Comparison of ENCODE assay signal across 6 cellular contexts in genomic region chr1:1325288-1326074, GRCh38. TPM values are rescaled to one million over a fixed set of nuclear protein-coding genes. Genes with fewer than 3 reads are reported as not detected.
DNase-seq lines count a peak whose midpoint lies in the region; FAIRE-seq and TF ChIP-seq lines count a peak whose summit lies in the region.

No MANE protein-coding gene starts in this region.

- H3K27me3 Mint-ChIP-seq in chondrocyte (ENCODE audit: low read depth): no peaks in the 10 kb centered on the region

- TF ChIP-seq POLR2A in ovary (IDR thresholded peaks at IDR 0.05): no peak

- H3K4me3 ChIP-seq in HUES6 (ENCODE audit: low read depth, low read length) (peak overlapping the region; percentile 99), ovary (peak overlapping the region; percentile 78)

- TF ChIP-seq EP300 in ovary (IDR thresholded peaks at IDR 0.05): no peak

- H3K36me3 ChIP-seq in HUES6 (ENCODE audit: control insufficient read depth, insufficient read depth, low read length): peaks cover 16% of the 10 kb centered on the region
- no peaks in the 10 kb centered on the region for H3K36me3 ChIP-seq in ovary

- H3K27me3 ChIP-seq in HUES6 (ENCODE audit: control insufficient read depth, insufficient read depth, low read length): no peaks in the 10 kb centered on the region
- H3K27me3 ChIP-seq in ovary: no peaks in the 10 kb centered on the region

- WGBS in ovary, 3 donors: 42 to 52% (median 50%) methylated on average over 12 to 16 of the region's 16 CpGs

- TF ChIP-seq CTCF in chondrocyte (IDR thresholded peaks at IDR 0.05) (no peak), ovary (IDR thresholded peaks at IDR 0.05) (no peak)

- peaks cover 37% of the 10 kb centered on the region for H3K4me1 Mint-ChIP-seq in chondrocyte (ENCODE audit: low read depth)

- intact Hi-C loops in ovary (cut with DNase I): loop anchor here in 1 of 4 donors (2.0 kb wide), 1 partner anchor 23 kb away; the partner anchor contains the start of gene DVL1

- no peaks in the 10 kb centered on the region for H3K9me3 Mint-ChIP-seq in chondrocyte (ENCODE audit: low read depth)

- peak overlapping the region; percentile 83 for H3K9ac ChIP-seq in HUES6 (ENCODE audit: low read length)

- no peak for DNase-seq in chondrocyte (ENCODE audit: low spot score)
- no peak for DNase-seq in ovary
- no peak for DNase-seq in frontal cortex (ENCODE audit: low spot score in 2 of 2)
- no peak for DNase-seq in HuH-7.5 (ENCODE audit: low spot score)
- no peak for DNase-seq in SIG-M5 (lab: John Stamatoyannopoulos, UW)

- H3K27ac ChIP-seq in HUES6 (ENCODE audit: low read depth, low read length): peak overlapping the region; percentile 70
- peak overlapping the region; percentile 1 to 74 for H3K27ac ChIP-seq in ovary

- FAIRE-seq in frontal cortex (lab: Jason Lieb, UNC): no peak

- no peaks in the 10 kb centered on the region for H3K36me3 Mint-ChIP-seq in chondrocyte (ENCODE audit: low read depth)

- no peaks in the 10 kb centered on the region for H3K4me1 ChIP-seq in HUES6 (ENCODE audit: control insufficient read depth, insufficient read depth, low read length)
- peaks cover 10% of the 10 kb centered on the region for H3K4me1 ChIP-seq in ovary (ENCODE audit: insufficient read depth)

- H3K9me3 ChIP-seq in HUES6 (ENCODE audit: control insufficient read depth, insufficient read depth, low read depth, low read length): no peaks in the 10 kb centered on the region
- H3K9me3 ChIP-seq in ovary: no peaks in the 10 kb centered on the region

- peak overlapping the region; percentile 72 for H3K4me3 Mint-ChIP-seq in chondrocyte (ENCODE audit: unreplicated experiment)

- H3K27ac Mint-ChIP-seq in chondrocyte (ENCODE audit: unreplicated experiment): peak overlapping the region; percentile 54

RNA-seq across cellular contexts. Expression of gene CPTP, which starts 0.9 kb away (rescaled TPM):
- total RNA-seq in chondrocyte (19.4 to 23.3 TPM (median 23.1 TPM) in 3 replicates), ovary (10 to 100 TPM; 13.8 to 21.0 (median 14.8) TPM), frontal cortex (14.3 TPM)
- polyA plus RNA-seq in ovary: 10 to 100 TPM in 1 of 2 donors, 1 to 10 TPM in 1; 2.4 to 18.3 TPM

RNA-seq across cellular contexts. Expression of gene INTS11, which starts 1.0 kb away (rescaled TPM):
- total RNA-seq in chondrocyte (67.3 to 87.0 TPM (median 73.8 TPM) in 3 replicates), ovary (100 to 1,000 TPM; 102 to 135 (median 109) TPM), frontal cortex (28.9 TPM)
- 100 to 1,000 TPM in 1 of 2 donors, 10 to 100 TPM in 1; 72.6 to 119 TPM for polyA plus RNA-seq in ovary

RNA-seq across cellular contexts. Expression of gene TAS1R3, which starts 5.6 kb away (rescaled TPM):
- total RNA-seq in chondrocyte (0.28 to 0.68 TPM (median 0.37 TPM) in 3 replicates), ovary (under 1 TPM in 6 of 7 donors, not detected in 1; 0.07 to 0.40 (median 0.23) TPM), frontal cortex (0.41 TPM)
- polyA plus RNA-seq in ovary: under 1 TPM in 1 of 2 donors, not detected in 1; 0.24 TPM

RNA-seq across cellular contexts. Expression of gene PUSL1, which starts 17.1 kb away (rescaled TPM):
- total RNA-seq in chondrocyte (21.6 to 22.3 TPM (median 22.1 TPM) in 3 replicates), ovary (10 to 100 TPM; 12.5 to 27.6 (median 21.7) TPM), frontal cortex (6.5 TPM)
- 10 to 100 TPM in 1 of 2 donors, under 1 TPM in 1; 0.18 to 14.7 TPM for polyA plus RNA-seq in ovary

RNA-seq across cellular contexts. Expression of gene ACAP3, which starts 17.8 kb away (rescaled TPM):
- 51.9 to 77.5 TPM (median 57.5 TPM) in 3 replicates for total RNA-seq in chondrocyte
- total RNA-seq in ovary: 10 to 100 TPM; 23.1 to 62.4 (median 46.4) TPM
- 10 to 100 TPM in 1 of 2 donors, 1 to 10 TPM in 1; 3.5 to 33.4 TPM for polyA plus RNA-seq in ovary
- total RNA-seq in frontal cortex: 63.2 TPM
